ENCODE assay signal across 8 cellular contexts in the genomic region with DNA sequence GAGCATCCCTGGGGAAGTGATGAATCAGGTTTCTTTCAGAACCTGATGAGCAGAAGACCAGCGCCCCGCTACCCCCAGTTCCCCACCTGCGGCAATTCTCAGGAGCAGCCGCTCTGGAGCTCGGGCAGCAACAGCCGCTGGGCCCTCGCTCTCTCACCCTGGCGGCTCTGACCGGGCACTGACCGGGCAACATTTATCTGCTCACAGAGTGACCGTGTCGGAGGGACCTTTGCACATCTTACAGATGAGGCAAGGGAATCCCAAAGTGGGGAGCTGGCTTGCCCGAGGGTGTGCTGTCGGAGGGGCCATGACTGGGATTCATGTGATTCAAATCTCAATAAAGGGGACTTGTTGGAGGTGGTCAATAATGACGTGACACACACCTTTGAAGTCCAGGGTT. TPM values are rescaled to one million over a fixed set of nuclear protein-coding genes. Genes with fewer than 3 reads are reported as not detected.
"Had no signal": no experiment of that assay in that cellular context is flagged by ENCODE, and none has a peak within 500 bp of the region (broad histone marks: within the 10 kb centered on the region; RNA-seq: fewer than 3 reads in every experiment).

No MANE protein-coding gene starts in this region.

- H3K27ac ChIP-seq: HL-60 had no signal

- H3K4me2 ChIP-seq: GM23338 had no signal

- H2AFZ ChIP-seq: GM23338 had no signal

- DNase-seq: H9, HCEC 1CT, IMR-90 had no signal

- H3K4me3 ChIP-seq: GM23338, K562 had no signal

RNA-seq across cellular contexts. Expression of gene KCNK16, which starts 26.2 kb away (rescaled TPM):
- total RNA-seq: GM23338, H1, H9, HT1080, IMR-90, K562 had no signal
- polyA plus RNA-seq: GM23338, H1, IMR-90, K562 had no signal

RNA-seq across cellular contexts. Expression of gene KCNK17, which starts 34.5 kb away (rescaled TPM):
- total RNA-seq: HT1080, IMR-90, K562 had no signal
- polyA plus RNA-seq: IMR-90, K562 had no signal
